37 cellular contexts compared by ENCODE assay signal in the genomic region with DNA sequence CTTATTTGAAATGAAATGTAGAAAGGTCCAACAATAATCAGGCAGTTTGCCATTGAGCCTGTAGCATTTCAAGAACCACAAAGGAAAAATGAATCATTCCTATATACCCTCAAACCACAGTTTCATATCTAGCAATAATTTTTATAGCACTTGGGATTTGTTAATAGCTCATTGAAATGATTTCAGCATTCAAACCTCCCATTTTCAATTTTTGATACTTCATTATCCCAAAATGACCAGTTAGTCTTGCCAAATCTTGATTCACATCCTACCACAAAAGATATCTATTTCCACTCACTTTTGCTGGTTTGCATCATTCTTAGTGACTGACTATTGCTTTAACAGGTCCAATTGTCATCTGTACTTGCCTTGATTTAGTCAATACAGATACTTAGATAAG.
DNase-seq lines count a peak whose midpoint lies in the region; ATAC-seq, FAIRE-seq and TF ChIP-seq lines count a peak whose summit lies in the region.
"Had no signal": no experiment of that assay in that cellular context is flagged by ENCODE, and none has a peak within 500 bp of the region (broad histone marks: within the 10 kb centered on the region; RNA-seq: fewer than 3 reads in every experiment).

No MANE protein-coding gene starts in this region.

- no peak overlapping the region for H3K4me3 ChIP-seq in AG04449 (ENCODE audit: low read depth, low read length)
- no peak overlapping the region for H3K4me3 ChIP-seq in astrocyte (ENCODE audit: insufficient read depth, low read depth, low read length)
- H3K4me3 ChIP-seq in fibroblast of the aortic adventitia (ENCODE audit: low read depth, low read length) = no peak overlapping the region
- H3K4me3 ChIP-seq: body of pancreas, gastrocnemius medialis, GM23248, hepatocyte, right lobe of liver, testis, uterus had no signal

- H3K4me3 Mint-ChIP-seq in astrocyte (ENCODE audit: unreplicated experiment) = no peak overlapping the region
- H3K4me3 Mint-ChIP-seq: activated CD4-positive, alpha-beta T cell treated with anti-CD3 and anti-CD28 coated beads, Interleukin-2, amount 10 ng/mL, durations not matched to agents 24 days and 14 days; activated naive CD8-positive, alpha-beta T cell treated with anti-CD3 and anti-CD28 coated beads, Interleukin-2, amount 10 ng/mL, durations not matched to agents 7 days and 5 days; B cell; CD8-positive, alpha-beta T cell; HFFc6; memory B cell had no signal

- H3K9me3 ChIP-seq in astrocyte (ENCODE audit: insufficient read depth, low read depth, low read length) = no peaks in the 10 kb centered on the region
- H3K9me3 ChIP-seq: body of pancreas, gastrocnemius medialis, right lobe of liver, testis, uterus had no signal

- no peak overlapping the region for H3K27ac Mint-ChIP-seq in astrocyte (ENCODE audit: unreplicated experiment)
- H3K27ac Mint-ChIP-seq: activated CD4-positive, alpha-beta T cell treated with anti-CD3 and anti-CD28 coated beads, Interleukin-2, amount 10 ng/mL, durations not matched to agents 24 days and 14 days; activated naive CD8-positive, alpha-beta T cell treated with anti-CD3 and anti-CD28 coated beads, Interleukin-2, amount 10 ng/mL, durations not matched to agents 7 days and 5 days; B cell; CD8-positive, alpha-beta T cell; HFFc6; memory B cell; progenitor cell of endocrine pancreas had no signal

- no peak overlapping the region for H3K27ac ChIP-seq in astrocyte (ENCODE audit: low read depth, low read length)
- H3K27ac ChIP-seq: body of pancreas, gastrocnemius medialis, GM23248, hepatocyte, right lobe of liver, testis, uterus, WERI-Rb-1 had no signal

- no peaks in the 10 kb centered on the region for H3K27me3 ChIP-seq in astrocyte (ENCODE audit: insufficient read depth, low read length)
- H3K27me3 ChIP-seq: body of pancreas, gastrocnemius medialis, hepatocyte, right lobe of liver, testis, uterus had no signal

- H3K27me3 Mint-ChIP-seq in astrocyte (ENCODE audit: low read depth, unreplicated experiment) = no peaks in the 10 kb centered on the region
- H3K27me3 Mint-ChIP-seq: activated CD4-positive, alpha-beta T cell treated with anti-CD3 and anti-CD28 coated beads, Interleukin-2, amount 10 ng/mL, durations not matched to agents 24 days and 14 days; activated naive CD8-positive, alpha-beta T cell treated with anti-CD3 and anti-CD28 coated beads, Interleukin-2, amount 10 ng/mL, durations not matched to agents 7 days and 5 days; B cell; memory B cell; progenitor cell of endocrine pancreas had no signal

- FAIRE-seq in astrocyte (lab: Jason Lieb, UNC) = no peak
- FAIRE-seq: GM12892, HTR-8/SVneo had no signal

- no peak for ATAC-seq in HG02610 (IDR thresholded peaks at IDR 0.05; ENCODE audit: unreplicated experiment)
- ATAC-seq in HG02678 (IDR thresholded peaks at IDR 0.05; ENCODE audit: unreplicated experiment) = no peak
- ATAC-seq: body of pancreas; CD8-positive, alpha-beta T cell; gastrocnemius medialis; right lobe of liver had no signal

- POLR2A ChIA-PET in AG04449 (lab: Yijun Ruan, JAX) = no interaction called here

- H2AFZ ChIP-seq in astrocyte (ENCODE audit: low read depth, low read length) = no peak overlapping the region
- H2AFZ ChIP-seq: GM23248, hepatocyte had no signal

- no peaks in the 10 kb centered on the region for H3K79me2 ChIP-seq in astrocyte (ENCODE audit: insufficient read depth, low read length)
- H3K79me2 ChIP-seq: hepatocyte had no signal

- no peaks in the 10 kb centered on the region for H3K4me1 Mint-ChIP-seq in astrocyte (ENCODE audit: low read depth, unreplicated experiment)
- H3K4me1 Mint-ChIP-seq: activated CD4-positive, alpha-beta T cell treated with anti-CD3 and anti-CD28 coated beads, Interleukin-2, amount 10 ng/mL, durations not matched to agents 24 days and 14 days; activated naive CD8-positive, alpha-beta T cell treated with anti-CD3 and anti-CD28 coated beads, Interleukin-2, amount 10 ng/mL, durations not matched to agents 7 days and 5 days; B cell; memory B cell had no signal

- H3K4me1 ChIP-seq in astrocyte (ENCODE audit: insufficient read depth, low read length) = no peaks in the 10 kb centered on the region
- H3K4me1 ChIP-seq: body of pancreas, gastrocnemius medialis, right lobe of liver, testis, uterus had no signal

- peak; percentile 4 for DNase-seq in AG04449 (ENCODE audit: low read depth, low spot score)
- DNase-seq in LHCN-M2 (ENCODE audit: low read depth) = peak; percentile 76
- DNase-seq in astrocyte (ENCODE audit: low read depth) = peak; percentile 72
- DNase-seq in fibroblast of the aortic adventitia (ENCODE audit: low read depth) = peak; percentile 67
- no peak for DNase-seq in HT-29 (ENCODE audit: low spot score)
- DNase-seq in AML-193 (lab: John Stamatoyannopoulos, UW) = no peak
- DNase-seq: 8988T; activated CD4-positive, alpha-beta T cell treated with anti-CD3 and anti-CD28 coated beads, Interleukin-2, amount 10 ng/mL, durations not matched to agents 24 days and 14 days; activated gamma-delta T cell; activated naive CD8-positive, alpha-beta T cell treated with anti-CD3 and anti-CD28 coated beads, Interleukin-2, amount 10 ng/mL, durations not matched to agents 7 days and 5 days; activated T-cell treated with anti-CD3 and anti-CD28 coated beads, Interleukin-2, amount 50 U/mL, for 1 hour; body of pancreas; CD8-positive, alpha-beta T cell; DMS 273 treated with DMSO at 0.1 percent for 48 hours; effector CD4-positive, alpha-beta T cell; gastrocnemius medialis; GM23248; HFFc6; KG1; NCI-H1417 treated with DMSO at 0.1 percent for 48 hours; NCI-H446; right lobe of liver; SHP77; stimulated activated naive CD4-positive, alpha-beta T cell treated with Interleukin-2 at 50 U/mL for 16 hours; SW 1271; T-helper 9 cell; testis; uterus; WERI-Rb-1 had no signal

- CTCF ChIA-PET in AG04449 (lab: Yijun Ruan, JAX) = no interaction called here

- H3K4me2 ChIP-seq in astrocyte (ENCODE audit: low read length) = no peak overlapping the region
- H3K4me2 ChIP-seq: hepatocyte had no signal

- no peaks in the 10 kb centered on the region for H4K20me1 ChIP-seq in astrocyte (ENCODE audit: insufficient read depth, low read length)

- H3K9me3 Mint-ChIP-seq in astrocyte (ENCODE audit: unreplicated experiment) = no peaks in the 10 kb centered on the region
- H3K9me3 Mint-ChIP-seq: activated naive CD8-positive, alpha-beta T cell treated with anti-CD3 and anti-CD28 coated beads, Interleukin-2, amount 10 ng/mL, durations not matched to agents 7 days and 5 days; memory B cell had no signal

- H3K36me3 Mint-ChIP-seq in astrocyte (ENCODE audit: low read depth, unreplicated experiment) = no peaks in the 10 kb centered on the region
- H3K36me3 Mint-ChIP-seq: activated naive CD8-positive, alpha-beta T cell treated with anti-CD3 and anti-CD28 coated beads, Interleukin-2, amount 10 ng/mL, durations not matched to agents 7 days and 5 days; CD8-positive, alpha-beta T cell; memory B cell had no signal

- H3K9ac ChIP-seq in astrocyte (ENCODE audit: low read length) = no peak overlapping the region
- H3K9ac ChIP-seq: GM23248 had no signal

- no peaks in the 10 kb centered on the region for H3K36me3 ChIP-seq in astrocyte (ENCODE audit: insufficient read depth, low read length)
- H3K36me3 ChIP-seq: gastrocnemius medialis, right lobe of liver, uterus, WERI-Rb-1 had no signal

- TF ChIP-seq CTCF in AG04449 (IDR thresholded peaks at IDR 0.05; ENCODE audit: insufficient read depth, low read length, missing control alignments) = no peak
- no peak for TF ChIP-seq CTCF in astrocyte (IDR thresholded peaks at IDR 0.05; ENCODE audit: insufficient read depth, low read depth, low read length)
- TF ChIP-seq CTCF in fibroblast of the aortic adventitia (IDR thresholded peaks at IDR 0.05; ENCODE audit: insufficient read depth, low read length) = no peak

Comparison
In these comparisons a context has a peak if more than half of its experiments do, and no peak if none do; other contexts are left out.
1. DNase-seq: peak in AG04449 (single experiment), LHCN-M2 (single experiment), astrocyte (single experiment) and fibroblast of the aortic adventitia (single experiment); none in HT-29 (single experiment) and AML-193 (0 of 2).